In genomic region chr2:39244963-39245625, GRCh38 we compare ENCODE assay signal across 10 cellular contexts. TPM values are rescaled to one million over a fixed set of nuclear protein-coding genes. Genes with fewer than 3 reads are reported as not detected.
DNase-seq lines count a peak whose midpoint lies in the region; ATAC-seq and TF ChIP-seq lines count a peak whose summit lies in the region.
"Not testable (repeated sequence)": the region's sequence is repeated elsewhere in the genome, so short reads cannot be mapped to it uniquely, and the experiment has no call there.
"Had no signal": no experiment of that assay in that cellular context is flagged by ENCODE, and none has a peak within 500 bp of the region (broad histone marks: within the 10 kb centered on the region; RNA-seq: fewer than 3 reads in every experiment).

No MANE protein-coding gene starts in this region.

- H3K9me3 Mint-ChIP-seq in CD4-positive, alpha-beta memory T cell; IgD-negative memory B cell; activated T-helper 17 cell treated with anti-CD3 and anti-CD28 coated beads, Interleukin-2, amount 50 U/mL, for 72 hours; naive thymus-derived CD4-positive, alpha-beta T cell: not testable (repeated sequence)

- POLR2A ChIA-PET in CD4-positive, alpha-beta memory T cell (lab: Charles Lee; ENCODE audit: partially characterized antibody): interaction anchor here (0.6 to 2.8 kb wide), 6 partner anchors 16 to 138 kb away, joined by 3 to 9 read pairs (median 6); partner anchors contain the start of gene SOS1
- POLR2A ChIA-PET in naive thymus-derived CD4-positive, alpha-beta T cell (lab: Charles Lee): interaction anchor here (0.6 to 1.4 kb wide), 4 partner anchors 10 to 125 kb away, joined by 3 to 4 read pairs (median 4); partner anchors contain the start of gene SOS1

- H3K4me3 ChIP-seq in CD4-positive, alpha-beta memory T cell (ENCODE audit: low read length in 2 of 2): peak overlapping the region in 1 of 2 donors; percentile 30
- H3K4me3 ChIP-seq in Peyer's patch: peak overlapping the region; percentile 18 to 24 (median 20)
- peak overlapping the region; percentile 56 for H3K4me3 ChIP-seq in naive thymus-derived CD4-positive, alpha-beta T cell (ENCODE audit: low read length)

- intact Hi-C loops in CD4-positive, alpha-beta memory T cell (cut with micrococcal nuclease): not testable (repeated sequence)
- intact Hi-C loops in naive thymus-derived CD4-positive, alpha-beta T cell (cut with micrococcal nuclease): loop anchor here in 1 of 2 donors (2.0 to 5.0 kb wide), 2 partner anchors 16 to 192 kb away; partner anchors contain the start of gene MAP4K3

- not testable (repeated sequence) for ATAC-seq in activated T-helper 17 cell treated with anti-CD3 and anti-CD28 coated beads, Interleukin-2, amount 50 U/mL, for 72 hours (replicated peaks)
- peak; percentile 63 for ATAC-seq in naive thymus-derived CD4-positive, alpha-beta T cell

- not testable (repeated sequence) for H3K27me3 ChIP-seq in CD4-positive, alpha-beta memory T cell (ENCODE audit: insufficient read depth, low read length); Peyer's patch; naive thymus-derived CD4-positive, alpha-beta T cell (ENCODE audit: control insufficient read depth in 2 of 2, insufficient read depth in 2 of 2, low read length in 2 of 2)

- H3K27me3 Mint-ChIP-seq in CD4-positive, alpha-beta memory T cell; IgD-negative memory B cell; activated T-helper 17 cell treated with anti-CD3 and anti-CD28 coated beads, Interleukin-2, amount 50 U/mL, for 72 hours; naive thymus-derived CD4-positive, alpha-beta T cell: not testable (repeated sequence)

- TF ChIP-seq POLR2A in Peyer's patch (IDR thresholded peaks at IDR 0.05): not testable (repeated sequence)

- H3K9me3 ChIP-seq in CD4-positive, alpha-beta memory T cell (ENCODE audit: control insufficient read depth in 1 of 2, low read length in 2 of 2); Peyer's patch; naive thymus-derived CD4-positive, alpha-beta T cell (ENCODE audit: control insufficient read depth in 2 of 3, low read length in 3 of 3): not testable (repeated sequence)

- CTCF ChIA-PET in CD4-positive, alpha-beta memory T cell (lab: Charles Lee; ENCODE audit: partially characterized antibody): interaction anchor here (0.6 to 4.5 kb wide), 8 partner anchors 8 to 298 kb away, joined by 3 to 14 read pairs (median 4); no protein-coding TSS in a partner anchor
- CTCF ChIA-PET in naive thymus-derived CD4-positive, alpha-beta T cell (lab: Charles Lee): interaction anchor here (0.6 to 2.1 kb wide), 4 partner anchors 16 to 298 kb away, joined by 3 to 8 read pairs (median 4); partner anchors contain the start of gene SOS1

- not testable (repeated sequence) for H3K27ac ChIP-seq in CD4-positive, alpha-beta memory T cell (ENCODE audit: low read depth, low read length); Peyer's patch; naive thymus-derived CD4-positive, alpha-beta T cell (ENCODE audit: low read depth, low read length)

- peaks cover 12 to 24% (median 17%) of the 10 kb centered on the region in 4 donors for H3K4me1 Mint-ChIP-seq in CD4-positive, alpha-beta memory T cell
- H3K4me1 Mint-ChIP-seq in IgD-negative memory B cell: peaks cover 10 to 15% (median 14%) of the 10 kb centered on the region in 3 donors
- peaks cover 11% of the 10 kb centered on the region for H3K4me1 Mint-ChIP-seq in activated T-helper 17 cell treated with anti-CD3 and anti-CD28 coated beads, Interleukin-2, amount 50 U/mL, for 72 hours
- H3K4me1 Mint-ChIP-seq in naive thymus-derived CD4-positive, alpha-beta T cell: peaks cover 0 to 31% (median 21%) of the 10 kb centered on the region in 7 donors

- not testable (repeated sequence) for TF ChIP-seq CTCF in Peyer's patch (IDR thresholded peaks at IDR 0.05)

- DNase-seq in CD4-positive, alpha-beta memory T cell: peak; percentile 26 to 45 (median 32)
- DNase-seq in Peyer's patch: peak in 1 of 3 donors; percentile 62
- peak; percentile 19 to 24 for DNase-seq in activated CD4-positive, alpha-beta T cell treated with anti-CD3 and anti-CD28 coated beads for 4 hours
- peak; percentile 5 for DNase-seq in effector CD8-positive, alpha-beta T cell (lab: John Stamatoyannopoulos, UW)
- peak in 7 of 9 donors; percentile 21 to 55 (median 44) for DNase-seq in naive thymus-derived CD4-positive, alpha-beta T cell
- DNase-seq in stimulated activated naive CD4-positive, alpha-beta T cell (lab: John Stamatoyannopoulos, UW): peak; percentile 10 to 50 (median 25)

- H3K36me3 ChIP-seq in CD4-positive, alpha-beta memory T cell (ENCODE audit: insufficient read depth, low read length); Peyer's patch; naive thymus-derived CD4-positive, alpha-beta T cell (ENCODE audit: control insufficient read depth in 2 of 3, insufficient read depth in 3 of 3, low read length in 3 of 3): not testable (repeated sequence)

- H3K4me1 ChIP-seq in CD4-positive, alpha-beta memory T cell (ENCODE audit: insufficient read depth, low read length); Peyer's patch; naive thymus-derived CD4-positive, alpha-beta T cell (ENCODE audit: control insufficient read depth in 2 of 2, insufficient read depth in 2 of 2, low read length in 2 of 2): not testable (repeated sequence)

- H3K4me3 Mint-ChIP-seq in CD4-positive, alpha-beta memory T cell: peak overlapping the region; percentile 82 to 92 (median 88)
- peak overlapping the region; percentile 72 to 97 (median 88) for H3K4me3 Mint-ChIP-seq in IgD-negative memory B cell
- peak overlapping the region; percentile 83 for H3K4me3 Mint-ChIP-seq in activated T-helper 17 cell treated with anti-CD3 and anti-CD28 coated beads, Interleukin-2, amount 50 U/mL, for 72 hours
- H3K4me3 Mint-ChIP-seq in naive thymus-derived CD4-positive, alpha-beta T cell: peak overlapping the region; percentile 80 to 92 (median 87)

- not testable (repeated sequence) for H3K36me3 Mint-ChIP-seq in CD4-positive, alpha-beta memory T cell; IgD-negative memory B cell; activated T-helper 17 cell treated with anti-CD3 and anti-CD28 coated beads, Interleukin-2, amount 50 U/mL, for 72 hours (ENCODE audit: low read depth); naive thymus-derived CD4-positive, alpha-beta T cell

- H3K27ac Mint-ChIP-seq in CD4-positive, alpha-beta memory T cell: peak overlapping the region; percentile 14 to 88 (median 72)
- peak overlapping the region in 1 of 3 donors; percentile 5 for H3K27ac Mint-ChIP-seq in IgD-negative memory B cell
- H3K27ac Mint-ChIP-seq in activated T-helper 17 cell treated with anti-CD3 and anti-CD28 coated beads, Interleukin-2, amount 50 U/mL, for 72 hours: peak overlapping the region; percentile 53
- peak overlapping the region; percentile 32 to 88 (median 67) for H3K27ac Mint-ChIP-seq in naive thymus-derived CD4-positive, alpha-beta T cell

RNA-seq across cellular contexts. Expression of gene CDKL4, which starts 1.3 kb away (rescaled TPM):
- total RNA-seq in CD4-positive, alpha-beta memory T cell: under 1 TPM in 1 of 2 experiments, not detected in 1; 0.38 TPM
- polyA plus RNA-seq in CD4-positive, alpha-beta memory T cell: not detected
- not detected for polyA plus RNA-seq in IgD-negative memory B cell
- 1 to 10 TPM in 1 of 4 donors, under 1 TPM in 2, not detected in 1; 0.70 to 4.1 (median 0.80) TPM for total RNA-seq in Peyer's patch
- total RNA-seq in activated T-helper 17 cell treated with anti-CD3 and anti-CD28 coated beads, Interleukin-2, amount 50 U/mL, for 72 hours: under 1 TPM; 0.35 to 0.50 TPM
- under 1 TPM in 1 of 5 experiments, not detected in 4; 0.82 TPM for total RNA-seq in naive thymus-derived CD4-positive, alpha-beta T cell
- polyA plus RNA-seq in naive thymus-derived CD4-positive, alpha-beta T cell: not detected
- total RNA-seq: foreskin keratinocyte, OCI-LY7 had no signal
